In genomic region chr6:49332781-49333180, GRCh38 we compare ENCODE assay signal across 1 cellular context.
TF ChIP-seq lines count a peak whose summit lies in the region.

No MANE protein-coding gene starts in this region.

TF ChIP-seq in GM23338, 12 proteins besides CTCF, POLR2A, EP300 and RAD21 (continued from another document):
- TF ChIP-seq REST (IDR thresholded peaks at IDR 0.05; ENCODE audit: unreplicated experiment) (no peak), CREB1 (CRISPR knock-in tag; IDR thresholded peaks at IDR 0.05; ENCODE audit: low read depth) (no peak), POLR2AphosphoS5 (IDR thresholded peaks at IDR 0.05; ENCODE audit: low read depth) (no peak), ZNF462 (CRISPR knock-in tag; IDR thresholded peaks at IDR 0.05) (no peak), ZNF331 (CRISPR knock-in tag; IDR thresholded peaks at IDR 0.05; ENCODE audit: low read depth) (no peak), ETS1 (IDR thresholded peaks at IDR 0.05) (no peak)
